Comparison of ENCODE assay signal across 9 cellular contexts in the genomic region with DNA sequence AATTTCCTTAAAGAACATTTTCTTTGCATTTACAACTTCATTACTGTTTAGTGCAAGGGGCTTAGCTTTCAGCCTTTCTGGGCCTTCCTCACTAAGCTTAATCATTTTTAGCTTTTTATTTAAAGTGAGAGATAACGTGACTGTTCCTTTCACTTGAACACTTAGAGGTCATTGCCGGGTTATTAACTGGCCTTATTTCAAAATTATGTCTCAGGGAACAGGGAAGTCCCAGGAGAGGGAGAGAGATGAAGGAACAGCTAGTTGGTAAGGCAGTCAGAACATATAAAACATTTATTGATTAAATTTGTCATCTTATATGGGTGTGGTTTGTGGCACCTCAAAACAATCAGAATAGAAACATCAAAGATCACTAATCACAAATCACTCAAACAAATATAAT.
"Had no signal": no experiment of that assay in that cellular context is flagged by ENCODE, and none has a peak within 500 bp of the region (broad histone marks: within the 10 kb centered on the region; RNA-seq: fewer than 3 reads in every experiment).

No MANE protein-coding gene starts in this region.

- H2AFZ ChIP-seq: GM23248 had no signal

- H3K27me3 Mint-ChIP-seq: IgD-negative memory B cell had no signal

- FAIRE-seq: HepG2 had no signal

- H3K27ac ChIP-seq: GM23248, HL-60 had no signal

- H3K27ac Mint-ChIP-seq: HFFc6 had no signal

- H3K4me3 Mint-ChIP-seq: HFFc6, IgD-negative memory B cell had no signal

- H3K36me3 ChIP-seq: HAP-1 had no signal

- ATAC-seq: HCT116, HepG2 had no signal

- H3K9ac ChIP-seq: GM23248 had no signal

- H3K4me3 ChIP-seq: GM23248, HAP-1 had no signal

- DNase-seq: GM23248, GOT3, H7, HFFc6 had no signal

- H3K9me3 Mint-ChIP-seq: HFFc6 had no signal
